Comparison of ENCODE assay signal across 2 cellular contexts in the genomic region with DNA sequence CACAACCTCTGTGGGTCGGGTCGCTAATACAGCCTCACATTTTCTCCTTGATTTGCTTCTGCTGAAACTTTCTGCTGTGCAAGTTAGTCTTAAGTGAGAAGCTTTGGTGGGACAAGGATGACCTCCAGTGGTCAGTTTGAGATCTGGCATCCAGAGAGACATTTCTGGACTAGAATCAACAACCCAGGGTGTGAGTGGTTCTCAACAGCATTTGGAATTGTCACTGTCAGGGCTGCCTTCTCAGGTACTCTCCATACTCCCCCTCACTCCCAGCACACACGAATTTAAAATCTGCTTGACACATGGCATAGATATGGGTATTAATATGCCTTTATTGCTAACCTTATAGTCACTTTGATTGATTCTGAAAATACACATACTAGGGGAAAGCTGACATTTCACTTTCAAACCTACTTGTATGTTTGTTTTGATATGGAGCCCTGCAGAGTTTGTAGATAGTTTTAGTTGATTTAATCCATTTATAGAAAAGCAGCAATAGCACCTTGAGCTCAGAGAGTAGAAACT.
A peak's percentile ranks its signal among the peaks of the same experiment; 100 is the strongest.
TF ChIP-seq lines count a peak whose summit lies in the region.

No MANE protein-coding gene starts in this region.

TF ChIP-seq in IMR-90, 13 proteins besides CTCF, POLR2A, EP300 and RAD21 (continued from another document):
- peak; percentile 73 for TF ChIP-seq SMC3 (IDR thresholded peaks at IDR 0.05; ENCODE audit: low read depth, low read length)

TF ChIP-seq in neural cell, 6 proteins besides CTCF, POLR2A, EP300 and RAD21:
- no peak for TF ChIP-seq REST (IDR thresholded peaks at IDR 0.05; ENCODE audit: borderline replicate concordance)
- peak; percentile 89 for TF ChIP-seq SMC3 (conservative IDR thresholded peaks at IDR 0.05; ENCODE audit: poor library complexity)
TF ChIP-seq in neural cell: peak in this region for 1.
